Comparison of ENCODE assay signal across 20 cellular contexts in the genomic region with DNA sequence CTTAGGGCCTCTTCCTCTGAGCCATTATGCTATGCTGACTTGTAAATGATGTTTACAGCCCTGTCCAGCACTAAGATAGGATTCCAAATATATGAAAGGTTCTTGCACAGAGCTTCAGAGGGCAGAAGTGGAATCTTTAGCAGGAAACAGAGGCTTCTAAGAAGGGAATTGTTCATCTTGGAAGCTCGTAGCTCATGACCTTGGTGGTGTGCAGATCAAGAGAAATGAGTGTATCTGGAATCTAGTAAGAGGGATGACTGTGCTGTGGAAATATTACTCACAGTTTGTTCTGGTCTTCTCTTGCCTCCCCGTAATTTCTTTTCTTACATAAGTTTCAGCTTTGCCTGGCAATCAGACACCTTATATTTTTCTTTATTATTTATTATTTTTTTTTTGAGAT.
DNase-seq lines count a peak whose midpoint lies in the region; ATAC-seq lines count a peak whose summit lies in the region.
"Had no signal": no experiment of that assay in that cellular context is flagged by ENCODE, and none has a peak within 500 bp of the region (broad histone marks: within the 10 kb centered on the region; RNA-seq: fewer than 3 reads in every experiment).

No MANE protein-coding gene starts in this region.

- H3K4me3 Mint-ChIP-seq in activated CD4-positive, alpha-beta memory T cell treated with anti-CD3 and anti-CD28 coated beads, Interleukin-2, amount 10 ng/mL, durations not matched to agents 7 days and 5 days, result no peak overlapping the region
- H3K4me3 Mint-ChIP-seq: neural crest cell had no signal

- no peak overlapping the region for H3K4ac ChIP-seq in mesenchymal stem cell (ENCODE audit: low read depth in 1 of 2, low read length in 2 of 2)

- ATAC-seq in HG03354 (IDR thresholded peaks at IDR 0.05; ENCODE audit: poor library complexity, severe bottlenecking, unreplicated experiment) (no peak), GM18498 (IDR thresholded peaks at IDR 0.05; ENCODE audit: unreplicated experiment) (no peak), GM18870 (IDR thresholded peaks at IDR 0.05; ENCODE audit: unreplicated experiment) (no peak)
- ATAC-seq: right lobe of liver; stimulated activated naive CD8-positive, alpha-beta T cell treated with anti-CD3 and anti-CD28 coated beads, Interleukin-15, Interleukin-2, amounts not matched to agents 100 U/mL and 50 U/mL, for 24 hours had no signal

- H3K9me3 Mint-ChIP-seq in activated CD4-positive, alpha-beta memory T cell treated with anti-CD3 and anti-CD28 coated beads, Interleukin-2, amount 10 ng/mL, durations not matched to agents 7 days and 5 days, result no peaks in the 10 kb centered on the region
- H3K9me3 Mint-ChIP-seq: neural crest cell had no signal

- peak; percentile 76 for DNase-seq in EL
- peak; percentile 63 for DNase-seq in M059J (ENCODE audit: low read depth)
- peak; percentile 4 for DNase-seq in astrocyte of the hippocampus (ENCODE audit: low read depth, low spot score)
- DNase-seq in mesenchymal stem cell, result peak; percentile 74
- DNase-seq in activated CD4-positive, alpha-beta memory T cell treated with anti-CD3 and anti-CD28 coated beads, Interleukin-2, amount 10 ng/mL, durations not matched to agents 7 days and 5 days, result no peak
- DNase-seq: activated gamma-delta T cell; CD4-positive, CD25-positive, alpha-beta regulatory T cell; cortex of kidney; esophagus squamous epithelium; NK-92 treated with Interleukin-12 subunit alpha and Interleukin-12 subunit beta, amount 100 ng/mL, for 24 hours; posterior cingulate gyrus; right lobe of liver; stimulated activated CD4-positive, alpha-beta T cell treated with anti-CD3 and anti-CD28 coated beads, Interleukin-15, amount 100 ng/mL, for 24 hours; stimulated activated naive CD8-positive, alpha-beta T cell treated with anti-CD3 and anti-CD28 coated beads, Interleukin-15, Interleukin-2, amounts not matched to agents 100 U/mL and 50 U/mL, for 24 hours had no signal

- H3K4me1 Mint-ChIP-seq in activated CD4-positive, alpha-beta memory T cell treated with anti-CD3 and anti-CD28 coated beads, Interleukin-2, amount 10 ng/mL, durations not matched to agents 7 days and 5 days, result no peaks in the 10 kb centered on the region
- H3K4me1 Mint-ChIP-seq: CD4-positive, CD25-positive, alpha-beta regulatory T cell; neural crest cell had no signal

- H3K14ac ChIP-seq in mesenchymal stem cell (ENCODE audit: low read length in 2 of 2), result no peak overlapping the region

- 38% methylated on average over 1 of the region's 2 CpGs for WGBS in mesenchymal stem cell

- no peak overlapping the region for H3K4me2 ChIP-seq in mesenchymal stem cell (ENCODE audit: low read length, poor library complexity, severe bottlenecking)

- no peak overlapping the region for H3K27ac ChIP-seq in mesenchymal stem cell (ENCODE audit: low read length, poor library complexity, severe bottlenecking)
- H3K27ac ChIP-seq: breast epithelium, esophagus squamous epithelium, right lobe of liver had no signal

- POLR2A ChIA-PET in activated CD4-positive, alpha-beta memory T cell treated with anti-CD3 and anti-CD28 coated beads, Interleukin-2, amount 10 ng/mL, durations not matched to agents 7 days and 5 days (lab: Charles Lee), result no interaction called here

- no peak overlapping the region for H2BK120ac ChIP-seq in mesenchymal stem cell (ENCODE audit: low read depth, low read length)

- no peak overlapping the region for H2BK5ac ChIP-seq in mesenchymal stem cell (ENCODE audit: low read depth, low read length, poor library complexity, severe bottlenecking)

- no peaks in the 10 kb centered on the region for H3K79me1 ChIP-seq in mesenchymal stem cell (replicated peaks; ENCODE audit: low read length, poor library complexity, severe bottlenecking)

- no peak overlapping the region for H2BK15ac ChIP-seq in mesenchymal stem cell (ENCODE audit: low read depth, poor library complexity, severe bottlenecking)

- no peaks in the 10 kb centered on the region for H3K9me3 ChIP-seq in mesenchymal stem cell (ENCODE audit: control insufficient read depth, low read length)
- H3K9me3 ChIP-seq: breast epithelium, esophagus squamous epithelium, right lobe of liver had no signal

- no peak overlapping the region for H3K27ac Mint-ChIP-seq in activated CD4-positive, alpha-beta memory T cell treated with anti-CD3 and anti-CD28 coated beads, Interleukin-2, amount 10 ng/mL, durations not matched to agents 7 days and 5 days
- H3K27ac Mint-ChIP-seq: CD4-positive, CD25-positive, alpha-beta regulatory T cell had no signal

- no peak overlapping the region for H3K4me3 ChIP-seq in mesenchymal stem cell (ENCODE audit: insufficient read depth in 1 of 2, low read depth in 1 of 2, low read length in 2 of 2)
- H3K4me3 ChIP-seq: breast epithelium, esophagus squamous epithelium, lung, right lobe of liver had no signal

- H2AFZ ChIP-seq in mesenchymal stem cell (ENCODE audit: low read depth, low read length), result no peak overlapping the region

- no peak overlapping the region for H3K9ac ChIP-seq in mesenchymal stem cell (ENCODE audit: low read length)

- H2BK12ac ChIP-seq in mesenchymal stem cell (ENCODE audit: low read length in 2 of 2), result no peak overlapping the region

- no peaks in the 10 kb centered on the region for H3K36me3 Mint-ChIP-seq in activated CD4-positive, alpha-beta memory T cell treated with anti-CD3 and anti-CD28 coated beads, Interleukin-2, amount 10 ng/mL, durations not matched to agents 7 days and 5 days (ENCODE audit: low read depth)
- H3K36me3 Mint-ChIP-seq: CD4-positive, CD25-positive, alpha-beta regulatory T cell had no signal

- H3K18ac ChIP-seq in mesenchymal stem cell (ENCODE audit: low read depth in 1 of 2, low read length in 2 of 2), result no peak overlapping the region

- H4K91ac ChIP-seq in mesenchymal stem cell (ENCODE audit: low read length), result no peak overlapping the region

- no peak overlapping the region for H4K8ac ChIP-seq in mesenchymal stem cell (ENCODE audit: low read length)

- CTCF ChIA-PET in activated CD4-positive, alpha-beta memory T cell treated with anti-CD3 and anti-CD28 coated beads, Interleukin-2, amount 10 ng/mL, durations not matched to agents 7 days and 5 days (lab: Charles Lee), result no interaction called here

- H3K4me1 ChIP-seq in mesenchymal stem cell (ENCODE audit: control insufficient read depth, insufficient read depth, low read depth, low read length), result no peaks in the 10 kb centered on the region
- H3K4me1 ChIP-seq: breast epithelium, esophagus squamous epithelium, right lobe of liver had no signal

- H3K27me3 ChIP-seq in mesenchymal stem cell (ENCODE audit: control insufficient read depth in 1 of 2, insufficient read depth in 1 of 2, low read length in 2 of 2), result peaks cover 0 to 3% of the 10 kb centered on the region in 2 experiments
- H3K27me3 ChIP-seq: breast epithelium, esophagus squamous epithelium, right lobe of liver had no signal

- no peaks in the 10 kb centered on the region for H3K27me3 Mint-ChIP-seq in activated CD4-positive, alpha-beta memory T cell treated with anti-CD3 and anti-CD28 coated beads, Interleukin-2, amount 10 ng/mL, durations not matched to agents 7 days and 5 days

- no peaks in the 10 kb centered on the region for H3K36me3 ChIP-seq in mesenchymal stem cell (ENCODE audit: control insufficient read depth in 1 of 2, insufficient read depth in 2 of 2, low read depth in 1 of 2, low read length in 2 of 2)
- H3K36me3 ChIP-seq: breast epithelium, esophagus squamous epithelium, right lobe of liver had no signal

- H2AK5ac ChIP-seq in mesenchymal stem cell (ENCODE audit: low read length, severe bottlenecking), result no peak overlapping the region

- no peak overlapping the region for H3K23ac ChIP-seq in mesenchymal stem cell (ENCODE audit: low read length in 2 of 2)
